Comparison of ENCODE assay signal across 18 cellular contexts in the genomic region with DNA sequence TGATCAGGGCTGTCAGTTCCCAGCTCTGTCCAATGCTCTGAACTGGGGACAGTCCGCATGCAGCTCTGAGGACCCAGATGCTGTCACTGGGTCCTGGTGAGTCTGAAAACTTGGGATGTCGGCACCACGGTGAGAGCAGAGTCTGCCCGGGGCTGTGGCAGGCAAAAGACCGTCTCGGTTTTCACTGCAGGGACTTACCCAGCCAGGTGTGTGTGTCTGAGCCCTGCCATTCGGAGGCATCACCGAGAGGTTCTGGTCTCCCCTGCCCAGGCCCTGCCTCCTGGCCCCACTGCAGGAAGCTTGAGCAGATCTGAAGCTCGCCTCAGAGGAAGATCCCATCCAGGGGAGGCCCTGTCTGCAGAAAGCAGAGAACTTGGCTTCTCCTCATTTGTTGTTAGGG. TPM values are rescaled to one million over a fixed set of nuclear protein-coding genes. Genes with fewer than 3 reads are reported as not detected.
"Had no signal": no experiment of that assay in that cellular context is flagged by ENCODE, and none has a peak within 500 bp of the region (broad histone marks: within the 10 kb centered on the region; RNA-seq: fewer than 3 reads in every experiment).

No MANE protein-coding gene starts in this region.

- H2AFZ ChIP-seq: hepatocyte had no signal

- H3K4me2 ChIP-seq: hepatocyte had no signal

- ATAC-seq: left ventricle myocardium superior; natural killer cell; sciatic nerve; stimulated activated effector memory CD8-positive, alpha-beta T cell treated with anti-CD3 and anti-CD28 coated beads, Interleukin-12 subunit alpha, Interleukin-12 subunit beta, amount 100 ng/mL, for 72 hours had no signal

- H3K27me3 ChIP-seq: brain microvascular endothelial cell, hepatocyte had no signal

- H3K9me3 ChIP-seq: esophagus muscularis mucosa had no signal

- H3K4me3 ChIP-seq: esophagus muscularis mucosa, hepatocyte had no signal

- H3K4me1 ChIP-seq: esophagus muscularis mucosa had no signal

- DNase-seq: activated CD4-positive, alpha-beta T cell treated with anti-CD3 and anti-CD28 coated beads for 4 hours; activated CD8-positive, alpha-beta memory T cell treated with anti-CD3 and anti-CD28 coated beads, Interleukin-2, amount 50 U/mL, for 48 hours; activated naive CD8-positive, alpha-beta T cell treated with anti-CD3 and anti-CD28 coated beads, Interleukin-2, amount 10 ng/mL, durations not matched to agents 7 days and 5 days; brain microvascular endothelial cell; cortex of kidney; effector CD4-positive, alpha-beta T cell; islet precursor cell; left ventricle myocardium superior; natural killer cell; stimulated activated CD4-positive, alpha-beta T cell treated with anti-CD3 and anti-CD28 coated beads, Interleukin-2, amount 100 ng/mL, for 24 hours had no signal

- H3K27ac ChIP-seq: brain microvascular endothelial cell, esophagus muscularis mucosa, hepatocyte had no signal

- H3K36me3 ChIP-seq: brain microvascular endothelial cell, esophagus muscularis mucosa had no signal

RNA-seq across cellular contexts. Expression of a gene that starts 5.2 kb away (rescaled TPM):
- total RNA-seq: activated naive CD8-positive, alpha-beta T cell treated with anti-CD3 and anti-CD28 coated beads, Interleukin-2, amount 10 ng/mL, durations not matched to agents 7 days and 5 days; glomerular endothelial cell; left ventricle myocardium superior; natural killer cell; osteocyte; pulmonary artery endothelial cell; sciatic nerve had no signal
- polyA plus RNA-seq: urinary bladder had no signal

RNA-seq across cellular contexts. Expression of a gene that starts 46.3 kb away (rescaled TPM):
- total RNA-seq: osteocyte, pulmonary artery endothelial cell had no signal
